In the genomic region with DNA sequence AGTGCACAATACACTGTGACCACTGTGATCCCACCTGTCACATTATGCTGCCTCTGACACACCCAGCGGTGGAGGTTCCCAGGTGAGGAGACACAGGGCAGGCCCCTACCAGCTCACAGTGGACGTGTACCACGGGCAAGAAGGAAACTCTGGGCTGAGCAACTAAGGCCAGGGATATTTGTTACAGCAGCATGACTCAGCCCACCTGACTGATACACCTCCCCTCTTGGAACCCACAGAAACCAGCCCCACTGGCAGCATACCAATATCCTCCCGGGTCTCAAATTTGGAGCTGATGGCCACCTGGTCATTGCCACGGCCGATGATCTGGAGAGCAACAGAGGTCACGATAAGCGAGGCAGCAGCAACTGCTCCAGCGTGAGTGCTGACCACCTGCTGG, we compare ENCODE assay signal across 22 cellular contexts. TPM values are rescaled to one million over a fixed set of nuclear protein-coding genes. Genes with fewer than 3 reads are reported as not detected.
A peak's percentile ranks its signal among the peaks of the same experiment; 100 is the strongest.
DNase-seq lines count a peak whose midpoint lies in the region; ATAC-seq and TF ChIP-seq lines count a peak whose summit lies in the region.
"Had no signal": no experiment of that assay in that cellular context is flagged by ENCODE, and none has a peak within 500 bp of the region (broad histone marks: within the 10 kb centered on the region; RNA-seq: fewer than 3 reads in every experiment).

No MANE protein-coding gene starts in this region.

- TF ChIP-seq CTCF in RWPE1 (conservative IDR thresholded peaks at IDR 0.05; ENCODE audit: low read depth) (no peak), neural crest cell (conservative IDR thresholded peaks at IDR 0.05) (no peak)

- H3K27ac ChIP-seq in RWPE1, result peak overlapping the region; percentile 31; the same call in 1 of the 2 replicates
- H3K27ac ChIP-seq: BLaER1, Peyer's patch, SJCRH30 had no signal

- peaks cover 8% of the 10 kb centered on the region for H3K36me3 Mint-ChIP-seq in neural crest cell (ENCODE audit: low read depth)

- POLR2A ChIA-PET in RWPE1 (lab: Yijun Ruan, JAX; ENCODE audit: low non-redundant PET), result no interaction called here

- CTCF ChIA-PET in RWPE1 (lab: Yijun Ruan, JAX), result interaction anchor here (0.7 kb wide), 1 partner anchor 13 kb away, joined by 3 read pairs; no protein-coding TSS in a partner anchor

- no peaks in the 10 kb centered on the region for H3K4me1 Mint-ChIP-seq in neural crest cell
- H3K4me1 Mint-ChIP-seq: T-cell had no signal

- no peak overlapping the region for H3K4me3 Mint-ChIP-seq in neural crest cell
- H3K4me3 Mint-ChIP-seq: CD4-positive, alpha-beta memory T cell; T-cell had no signal

- no peak for ATAC-seq in HG03139 (IDR thresholded peaks at IDR 0.05; ENCODE audit: unreplicated experiment)
- ATAC-seq: T-cell had no signal

- H3K27me3 Mint-ChIP-seq in neural crest cell (ENCODE audit: low read depth), result no peaks in the 10 kb centered on the region
- H3K27me3 Mint-ChIP-seq: CD4-positive, alpha-beta memory T cell; T-cell had no signal

- no peaks in the 10 kb centered on the region for H3K9me3 Mint-ChIP-seq in neural crest cell
- H3K9me3 Mint-ChIP-seq: T-cell had no signal

- DNase-seq in RWPE1 (ENCODE audit: low spot score) (no peak), neural crest cell (ENCODE audit: low read depth, low spot score) (no peak)
- DNase-seq in stimulated activated CD4-positive, alpha-beta T cell treated with anti-CD3 and anti-CD28 coated beads, Interleukin-1b, Interleukin-23, amount 100 ng/mL, for 48 hours, result no peak
- DNase-seq: ACHN; Caco-2; CD4-positive, alpha-beta memory T cell; DMS153; IMR-90; NCI-H1105; NCI-H146; NCI-H2029 treated with DMSO at 0.1 percent for 48 hours; NCI-H2171; NCI-H345; NCI-H524; NCI-H82; Peyer's patch; SJCRH30; T-cell had no signal

- H3K27ac Mint-ChIP-seq in neural crest cell (ENCODE audit: unreplicated experiment), result peak overlapping the region; percentile 35
- H3K27ac Mint-ChIP-seq: T-cell had no signal

RNA-seq across cellular contexts. Expression of a gene that starts 14.9 kb away (rescaled TPM):
- not detected in 2 replicates for total RNA-seq in neural crest cell
- total RNA-seq: CD4-positive, alpha-beta memory T cell; OCI-LY7; Peyer's patch; SJCRH30 had no signal

RNA-seq across cellular contexts. Expression of a gene that starts 15.0 kb away (rescaled TPM):
- total RNA-seq in neural crest cell, result 67.3 and 71.3 TPM in 2 replicates

RNA-seq across cellular contexts. Expression of a gene that starts 32.7 kb away (rescaled TPM):
- total RNA-seq in neural crest cell, result not detected in 2 replicates
- total RNA-seq: Caco-2; CD4-positive, alpha-beta memory T cell; HT1080; IMR-90; OCI-LY7; Peyer's patch; T-cell had no signal

RNA-seq across cellular contexts. Expression of a gene that starts 49.5 kb away (rescaled TPM):
- total RNA-seq in neural crest cell, result 6.4 and 8.2 TPM in 2 replicates

RNA-seq across cellular contexts. Expression of a gene that starts 51.0 kb away (rescaled TPM):
- 11.7 and 12.8 TPM in 2 replicates for total RNA-seq in neural crest cell
